Comparison of ENCODE assay signal across 11 cellular contexts in the genomic region with DNA sequence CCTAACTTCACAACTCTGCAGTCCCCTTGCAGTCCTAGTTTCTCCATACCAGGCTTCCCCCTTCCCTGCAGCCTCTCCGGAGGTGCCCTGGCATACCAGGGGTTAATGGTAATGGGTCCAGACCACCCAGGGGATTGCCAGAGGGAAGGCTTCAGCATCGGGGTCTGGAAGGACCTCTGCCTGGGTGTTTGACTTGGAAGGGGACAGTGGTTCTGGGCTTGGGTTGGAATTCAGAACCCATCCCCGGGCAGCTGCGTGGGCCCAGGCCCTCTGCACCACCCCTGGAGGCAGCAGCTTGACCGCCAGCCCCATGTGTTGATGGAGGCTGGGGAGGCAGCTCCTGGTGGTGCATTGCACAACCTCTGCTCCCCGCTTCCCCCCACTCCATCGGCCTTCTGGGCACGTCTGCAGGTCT. TPM values are rescaled to one million over a fixed set of nuclear protein-coding genes. Genes with fewer than 3 reads are reported as not detected.
A peak's percentile ranks its signal among the peaks of the same experiment; 100 is the strongest.
DNase-seq lines count a peak whose midpoint lies in the region; ATAC-seq, FAIRE-seq and TF ChIP-seq lines count a peak whose summit lies in the region.
"Had no signal": no experiment of that assay in that cellular context is flagged by ENCODE, and none has a peak within 500 bp of the region (broad histone marks: within the 10 kb centered on the region; RNA-seq: fewer than 3 reads in every experiment).

No MANE protein-coding gene starts in this region.

- no peak overlapping the region for H3K27ac Mint-ChIP-seq in dendritic cell treated with granulocyte-macrophage colony-stimulating factor and Interleukin-4, amounts not matched to agents 40 ng/mL and 50 ng/mL, for 4 days
- peak overlapping the region in 1 of 10 donors; percentile 62 for H3K27ac Mint-ChIP-seq in naive thymus-derived CD8-positive, alpha-beta T cell

- H3K4me1 Mint-ChIP-seq in dendritic cell treated with granulocyte-macrophage colony-stimulating factor and Interleukin-4, amounts not matched to agents 40 ng/mL and 50 ng/mL, for 4 days (ENCODE audit: low read depth) = no peaks in the 10 kb centered on the region
- H3K4me1 Mint-ChIP-seq in naive thymus-derived CD8-positive, alpha-beta T cell = peaks cover 0 to 13% (median 9%) of the 10 kb centered on the region in 4 donors

- TF ChIP-seq CTCF in AG09309 (IDR thresholded peaks at IDR 0.05; ENCODE audit: control insufficient read depth, insufficient read depth, low read depth, low read length, missing control alignments) (no peak), LNCaP clone FGC (IDR thresholded peaks at IDR 0.05; ENCODE audit: control insufficient read depth, extremely low read depth, insufficient read depth) (no peak)

- peak overlapping the region; percentile 41 for H3K4me3 Mint-ChIP-seq in dendritic cell treated with granulocyte-macrophage colony-stimulating factor and Interleukin-4, amounts not matched to agents 40 ng/mL and 50 ng/mL, for 4 days
- peak overlapping the region; percentile 59 to 84 (median 69) for H3K4me3 Mint-ChIP-seq in naive thymus-derived CD8-positive, alpha-beta T cell

- no peak for ATAC-seq in naive thymus-derived CD8-positive, alpha-beta T cell
- ATAC-seq: GM12878 had no signal

- H3K36me3 Mint-ChIP-seq in dendritic cell treated with granulocyte-macrophage colony-stimulating factor and Interleukin-4, amounts not matched to agents 40 ng/mL and 50 ng/mL, for 4 days (ENCODE audit: low read depth) = no peaks in the 10 kb centered on the region
- no peaks in the 10 kb centered on the region for H3K36me3 Mint-ChIP-seq in naive thymus-derived CD8-positive, alpha-beta T cell

- POLR2A ChIA-PET in naive thymus-derived CD8-positive, alpha-beta T cell (lab: Charles Lee) = interaction anchor here (0.7 kb wide), 1 partner anchor 414 kb away, joined by 3 read pairs; no protein-coding TSS in a partner anchor

- no peak for DNase-seq in AG09309 (ENCODE audit: low read depth)
- DNase-seq in LNCaP clone FGC (ENCODE audit: low read depth) = no peak
- DNase-seq in naive thymus-derived CD8-positive, alpha-beta T cell = no peak
- DNase-seq in NCI-H1930 (lab: John Stamatoyannopoulos, UW) = no peak
- DNase-seq in GM12892 (ENCODE audit: insufficient read length) = no peak
- no peak for DNase-seq in putamen (ENCODE audit: low spot score)
- DNase-seq in NCI-H2196 treated with DMSO at 0.1 percent for 48 hours (lab: John Stamatoyannopoulos, UW; ENCODE audit: unreplicated experiment) = no peak
- DNase-seq: NCI-H1092 had no signal

- no peaks in the 10 kb centered on the region for H3K9me3 Mint-ChIP-seq in dendritic cell treated with granulocyte-macrophage colony-stimulating factor and Interleukin-4, amounts not matched to agents 40 ng/mL and 50 ng/mL, for 4 days
- no peaks in the 10 kb centered on the region for H3K9me3 Mint-ChIP-seq in naive thymus-derived CD8-positive, alpha-beta T cell

- TF ChIP-seq POLR2A in GM12892 (IDR thresholded peaks at IDR 0.05; ENCODE audit: low read depth, low read length) = no peak

- peaks cover 66% of the 10 kb centered on the region for H3K27me3 Mint-ChIP-seq in dendritic cell treated with granulocyte-macrophage colony-stimulating factor and Interleukin-4, amounts not matched to agents 40 ng/mL and 50 ng/mL, for 4 days
- H3K27me3 Mint-ChIP-seq in naive thymus-derived CD8-positive, alpha-beta T cell = peaks cover 2 to 25% (median 12%) of the 10 kb centered on the region in 5 donors

- intact Hi-C loops in dendritic cell treated with granulocyte-macrophage colony-stimulating factor and Interleukin-4, amounts not matched to agents 40 ng/mL and 50 ng/mL, for 4 days (cut with micrococcal nuclease) = no loop called here

- peak overlapping the region; percentile 69 for H3K4me3 ChIP-seq in AG09309 (ENCODE audit: control insufficient read depth, low read depth, low read length)
- peak overlapping the region; percentile 63 for H3K4me3 ChIP-seq in LNCaP clone FGC (ENCODE audit: low read depth, low read length)
- H3K4me3 ChIP-seq: GM12878 had no signal

- FAIRE-seq in GM12892 (lab: Jason Lieb, UNC) = no peak
- FAIRE-seq: endometrium, GM12878 had no signal

RNA-seq across cellular contexts. Expression of a gene that starts 1.3 kb away (rescaled TPM):
- not detected for total RNA-seq in naive thymus-derived CD8-positive, alpha-beta T cell
- polyA plus RNA-seq in naive thymus-derived CD8-positive, alpha-beta T cell = under 1 TPM in 1 of 3 donors, not detected in 2; 0.30 TPM
- polyA plus RNA-seq in GM12892 (2012; ENCODE audit: missing spikeins) = not detected
